In genomic region chr1:107459204-107459904, GRCh38 we compare ENCODE assay signal across 16 cellular contexts.
A peak's percentile ranks its signal among the peaks of the same experiment; 100 is the strongest.
DNase-seq lines count a peak whose midpoint lies in the region; ATAC-seq and TF ChIP-seq lines count a peak whose summit lies in the region.
"Had no signal": no experiment of that assay in that cellular context is flagged by ENCODE, and none has a peak within 500 bp of the region (broad histone marks: within the 10 kb centered on the region; RNA-seq: fewer than 3 reads in every experiment).

No MANE protein-coding gene starts in this region.

- H3K4me3 Mint-ChIP-seq in chondrocyte (ENCODE audit: unreplicated experiment), result no peak overlapping the region
- H3K4me3 Mint-ChIP-seq: CD8-positive, alpha-beta memory T cell; T-helper 1 cell treated with Interleukin-12 subunit alpha and Interleukin-12 subunit beta and Interleukin-4 antibody, amounts not matched to agents 30 μg/mL and 1 μg/mL, for 36 hours had no signal

- no peak overlapping the region for H4K8ac ChIP-seq in mesenchymal stem cell (ENCODE audit: low read length)

- H3K27me3 ChIP-seq in mesenchymal stem cell (ENCODE audit: control insufficient read depth in 1 of 2, insufficient read depth in 1 of 2, low read length in 2 of 2), result no peaks in the 10 kb centered on the region

- TF ChIP-seq CTCF in chondrocyte (IDR thresholded peaks at IDR 0.05), result no peak

- H3K4me1 Mint-ChIP-seq in chondrocyte (ENCODE audit: low read depth), result no peaks in the 10 kb centered on the region
- H3K4me1 Mint-ChIP-seq: CD8-positive, alpha-beta memory T cell had no signal

- H3K14ac ChIP-seq in mesenchymal stem cell (ENCODE audit: low read length in 2 of 2), result no peak overlapping the region

- no peaks in the 10 kb centered on the region for H3K9me3 ChIP-seq in mesenchymal stem cell (ENCODE audit: control insufficient read depth, low read length)
- H3K9me3 ChIP-seq: thoracic aorta had no signal

- no peak overlapping the region for H2AK5ac ChIP-seq in mesenchymal stem cell (ENCODE audit: low read length, severe bottlenecking)

- H3K36me3 Mint-ChIP-seq in chondrocyte (ENCODE audit: low read depth), result no peaks in the 10 kb centered on the region
- H3K36me3 Mint-ChIP-seq: CD8-positive, alpha-beta memory T cell had no signal

- H2BK120ac ChIP-seq in mesenchymal stem cell (ENCODE audit: low read depth, low read length), result no peak overlapping the region

- 56% methylated on average over 3 of the region's 4 CpGs for WGBS in mesenchymal stem cell

- no peak overlapping the region for H4K91ac ChIP-seq in mesenchymal stem cell (ENCODE audit: low read length)

- peak; percentile 13 for DNase-seq in NCI-H82 (lab: John Stamatoyannopoulos, UW)
- no peak for DNase-seq in NCI-H82 treated with DMSO at 0.1 percent for 48 hours (lab: John Stamatoyannopoulos, UW; ENCODE audit: unreplicated experiment)
- no peak for DNase-seq in chondrocyte (ENCODE audit: low spot score)
- no peak for DNase-seq in NCI-H524 (lab: John Stamatoyannopoulos, UW)
- DNase-seq in mesenchymal stem cell, result no peak
- DNase-seq in HPDE6-E6E7 (ENCODE audit: extremely low spot score), result no peak
- DNase-seq: activated CD4-positive, alpha-beta T cell treated with anti-CD3 and anti-CD28 coated beads for 1 hour; CD8-positive, alpha-beta memory T cell; GDM1; NCI-H1092; NCI-H2227 treated with DMSO at 0.1 percent for 48 hours; stimulated activated CD4-positive, alpha-beta T cell treated with anti-CD3 and anti-CD28 coated beads, Interleukin-15, amount 100 ng/mL, for 24 hours had no signal

- H3K27ac Mint-ChIP-seq in chondrocyte (ENCODE audit: unreplicated experiment), result no peak overlapping the region
- H3K27ac Mint-ChIP-seq: CD8-positive, alpha-beta memory T cell; T-helper 1 cell treated with Interleukin-12 subunit alpha and Interleukin-12 subunit beta and Interleukin-4 antibody, amounts not matched to agents 30 μg/mL and 1 μg/mL, for 36 hours had no signal

- H3K4me1 ChIP-seq in mesenchymal stem cell (ENCODE audit: control insufficient read depth, insufficient read depth, low read depth, low read length), result no peaks in the 10 kb centered on the region

- no peak overlapping the region for H2BK5ac ChIP-seq in mesenchymal stem cell (ENCODE audit: low read depth, low read length, poor library complexity, severe bottlenecking)

- H3K27ac ChIP-seq in mesenchymal stem cell (ENCODE audit: low read length, poor library complexity, severe bottlenecking), result no peak overlapping the region
- H3K27ac ChIP-seq: thoracic aorta had no signal

- H2BK15ac ChIP-seq in mesenchymal stem cell (ENCODE audit: low read depth, poor library complexity, severe bottlenecking), result no peak overlapping the region

- no peak overlapping the region for H3K4me3 ChIP-seq in mesenchymal stem cell (ENCODE audit: insufficient read depth in 1 of 2, low read depth in 1 of 2, low read length in 2 of 2)
- H3K4me3 ChIP-seq: thoracic aorta had no signal

- peaks cover 5% of the 10 kb centered on the region for H3K27me3 Mint-ChIP-seq in chondrocyte (ENCODE audit: low read depth)

- no peak overlapping the region for H2BK12ac ChIP-seq in mesenchymal stem cell (ENCODE audit: low read length in 2 of 2)

- no peak overlapping the region for H3K9ac ChIP-seq in mesenchymal stem cell (ENCODE audit: low read length)

- no peaks in the 10 kb centered on the region for H3K9me3 Mint-ChIP-seq in chondrocyte (ENCODE audit: low read depth)
- H3K9me3 Mint-ChIP-seq: T-helper 1 cell treated with Interleukin-12 subunit alpha and Interleukin-12 subunit beta and Interleukin-4 antibody, amounts not matched to agents 30 μg/mL and 1 μg/mL, for 36 hours had no signal

- no peak overlapping the region for H3K4me2 ChIP-seq in mesenchymal stem cell (ENCODE audit: low read length, poor library complexity, severe bottlenecking)

- peak; percentile 51 for ATAC-seq in GM21737 (IDR thresholded peaks at IDR 0.05; ENCODE audit: unreplicated experiment)
- ATAC-seq in HG03135 (IDR thresholded peaks at IDR 0.05; ENCODE audit: unreplicated experiment), result peak; percentile 57

- H2AFZ ChIP-seq in mesenchymal stem cell (ENCODE audit: low read depth, low read length), result no peak overlapping the region

- no peak overlapping the region for H3K23ac ChIP-seq in mesenchymal stem cell (ENCODE audit: low read length in 2 of 2)

- no peaks in the 10 kb centered on the region for H3K79me1 ChIP-seq in mesenchymal stem cell (replicated peaks; ENCODE audit: low read length, poor library complexity, severe bottlenecking)

- peaks cover 0 to 4% of the 10 kb centered on the region in 2 experiments for H3K36me3 ChIP-seq in mesenchymal stem cell (ENCODE audit: control insufficient read depth in 1 of 2, insufficient read depth in 2 of 2, low read depth in 1 of 2, low read length in 2 of 2)
- H3K36me3 ChIP-seq: thoracic aorta had no signal

- H3K18ac ChIP-seq in mesenchymal stem cell (ENCODE audit: low read depth in 1 of 2, low read length in 2 of 2), result no peak overlapping the region

- H3K4ac ChIP-seq in mesenchymal stem cell (ENCODE audit: low read depth in 1 of 2, low read length in 2 of 2), result no peak overlapping the region
